Comparison of ENCODE assay signal across 8 cellular contexts in genomic region chr12:16348435-16349131, GRCh38. TPM values are rescaled to one million over a fixed set of nuclear protein-coding genes. Genes with fewer than 3 reads are reported as not detected.
DNase-seq lines count a peak whose midpoint lies in the region; ATAC-seq and TF ChIP-seq lines count a peak whose summit lies in the region.

No MANE protein-coding gene starts in this region.

- no peak overlapping the region for H2AFZ ChIP-seq in MM.1S (ENCODE audit: low read length)

- 68 to 75% (median 70%) methylated on average over 10 of the region's 10 CpGs for WGBS in psoas muscle, 3 donors

- intact Hi-C loops in psoas muscle (cut with DNase I) = no loop called here

- H3K4me1 ChIP-seq in MM.1S (ENCODE audit: low read length) (peaks cover 4% of the 10 kb centered on the region; the same call in 1 of the 2 replicates), psoas muscle (no peaks in the 10 kb centered on the region)

- H3K79me2 ChIP-seq in MM.1S (ENCODE audit: low read length) = no peaks in the 10 kb centered on the region

- H3F3A ChIP-seq in MM.1S (ENCODE audit: insufficient read depth, low read length) = no peaks in the 10 kb centered on the region

- peaks cover 12% of the 10 kb centered on the region for H3K27me3 Mint-ChIP-seq in T-helper 17 cell

- H3K4me3 ChIP-seq in MM.1S (ENCODE audit: low read length) = peak overlapping the region; percentile 50; the same call in 1 of the 2 replicates
- peak overlapping the region; percentile 85 for H3K4me3 ChIP-seq in fibroblast of mammary gland (ENCODE audit: control insufficient read depth, low read depth, low read length)
- peak overlapping the region; percentile 55 for H3K4me3 ChIP-seq in psoas muscle

- H4K20me1 ChIP-seq in MM.1S (ENCODE audit: insufficient read depth, low read length) = no peaks in the 10 kb centered on the region

- peak overlapping the region; percentile 31; the same call in 1 of the 2 replicates for H3K4me2 ChIP-seq in MM.1S (ENCODE audit: low read depth, low read length)

- no peak for TF ChIP-seq CTCF in MM.1S (IDR thresholded peaks at IDR 0.05; ENCODE audit: low read length)
- TF ChIP-seq CTCF in fibroblast of mammary gland (conservative IDR thresholded peaks at IDR 0.05; ENCODE audit: control insufficient read depth, insufficient read depth, low read depth, low read length) = no peak
- no peak for TF ChIP-seq CTCF in psoas muscle (IDR thresholded peaks at IDR 0.05)

- DNase-seq in MM.1S (no peak), fibroblast of mammary gland (ENCODE audit: low read depth) (peak; percentile 32), psoas muscle (no peak), T-helper 17 cell (no peak), NCI-H345 treated with DMSO at 0.1 percent for 48 hours (lab: John Stamatoyannopoulos, UW; ENCODE audit: unreplicated experiment) (no peak), cerebellum (ENCODE audit: low spot score) (no peak)

- peak overlapping the region; percentile 43; the same call in 1 of the 2 replicates for H3K9ac ChIP-seq in MM.1S (ENCODE audit: low read length)

- no peak overlapping the region for H3K27ac Mint-ChIP-seq in T-helper 17 cell

- H3K9me3 ChIP-seq in MM.1S (replicated peaks; ENCODE audit: insufficient read depth, low read length) (no peaks in the 10 kb centered on the region), psoas muscle (no peaks in the 10 kb centered on the region), T-helper 17 cell (ENCODE audit: control insufficient read depth, low read length, poor library complexity, severe bottlenecking) (no peaks in the 10 kb centered on the region)

- ATAC-seq in GM18870 (IDR thresholded peaks at IDR 0.05; ENCODE audit: unreplicated experiment) (peak; percentile 33), psoas muscle (peak in 2 of 4 donors; percentile 11 to 26), T-helper 17 cell (no peak)
- ATAC-seq in activated CD4-positive, CD25-positive, alpha-beta regulatory T cell treated with anti-CD3 and anti-CD28 coated beads, Interleukin-2, amount 50 U/mL, for 24 hours = no peak

- H3K4me3 Mint-ChIP-seq in T-helper 17 cell = no peak overlapping the region

- no peaks in the 10 kb centered on the region for H3K9me2 ChIP-seq in MM.1S (replicated peaks; ENCODE audit: insufficient read depth, low read length)

- no peaks in the 10 kb centered on the region for H3K4me1 Mint-ChIP-seq in T-helper 17 cell

- H3K36me3 ChIP-seq in MM.1S (replicated peaks; ENCODE audit: insufficient read depth, low read length) (no peaks in the 10 kb centered on the region), psoas muscle (ENCODE audit: insufficient read depth in 1 of 2, low read depth in 1 of 2) (no peaks in the 10 kb centered on the region)

- H3K27me3 ChIP-seq in MM.1S (replicated peaks; ENCODE audit: insufficient read depth, low read length) (no peaks in the 10 kb centered on the region), psoas muscle (ENCODE audit: insufficient read depth in 3 of 3, low read length in 2 of 3) (no peaks in the 10 kb centered on the region)

- H3K36me3 Mint-ChIP-seq in T-helper 17 cell (ENCODE audit: low read depth) = no peaks in the 10 kb centered on the region

- H3K27ac ChIP-seq in MM.1S (ENCODE audit: low read length) = no peak overlapping the region
- no peak overlapping the region for H3K27ac ChIP-seq in psoas muscle

RNA-seq across cellular contexts. Expression of gene MGST1, which starts 1.1 kb away (rescaled TPM):
- total RNA-seq in psoas muscle = 10 to 100 TPM in 3 of 4 donors, 1 to 10 TPM in 1; 9.3 to 33.6 (median 15.0) TPM
- polyA plus RNA-seq in psoas muscle = 10 to 100 TPM; 16.8 to 31.7 (median 24.1) TPM
- total RNA-seq in T-helper 17 cell = 1 to 10 TPM in 1 of 2 donors, not detected in 1; 1.0 TPM
- 9.2 TPM for total RNA-seq in cerebellum
